In genomic region chr20:25275813-25276532, GRCh38 we compare ENCODE assay signal across 14 cellular contexts. TPM values are rescaled to one million over a fixed set of nuclear protein-coding genes. Genes with fewer than 3 reads are reported as not detected.
DNase-seq lines count a peak whose midpoint lies in the region; ATAC-seq and TF ChIP-seq lines count a peak whose summit lies in the region.
"Had no signal": no experiment of that assay in that cellular context is flagged by ENCODE, and none has a peak within 500 bp of the region (broad histone marks: within the 10 kb centered on the region; RNA-seq: fewer than 3 reads in every experiment).

No MANE protein-coding gene starts in this region.

- no peaks in the 10 kb centered on the region for H3K27me3 Mint-ChIP-seq in stimulated activated naive CD8-positive, alpha-beta T cell treated with anti-CD3 and anti-CD28 coated beads, Interleukin-15, amount 100 ng/mL, for 72 hours

- no peak overlapping the region for H3K4me3 Mint-ChIP-seq in stimulated activated naive CD8-positive, alpha-beta T cell treated with anti-CD3 and anti-CD28 coated beads, Interleukin-15, amount 100 ng/mL, for 72 hours
- H3K4me3 Mint-ChIP-seq: activated T-cell treated with anti-CD3 and anti-CD28 coated beads, Interleukin-2, amount 50 U/mL, for 4 hours; CD8-positive, alpha-beta T cell had no signal

- H3K4me3 ChIP-seq in body of pancreas (no peak overlapping the region), left lung (no peak overlapping the region), colonic mucosa (no peak overlapping the region)

- intact Hi-C loops in body of pancreas (cut with DNase I) = no loop called here
- intact Hi-C loops in left lung (cut with DNase I) = no loop called here
- intact Hi-C loops in colonic mucosa (cut with DNase I) = loop anchor here (10.0 kb wide), 1 partner anchor 281 kb away; the partner anchor contains the start of gene APMAP

- peak overlapping the region in 1 of 2 donors; percentile 90 for H3K27ac Mint-ChIP-seq in stimulated activated naive CD8-positive, alpha-beta T cell treated with anti-CD3 and anti-CD28 coated beads, Interleukin-15, amount 100 ng/mL, for 72 hours
- H3K27ac Mint-ChIP-seq: CD8-positive, alpha-beta T cell had no signal

- H3K4me1 ChIP-seq in body of pancreas (peaks cover 8% of the 10 kb centered on the region), left lung (no peaks in the 10 kb centered on the region), colonic mucosa (no peaks in the 10 kb centered on the region)

- no peak overlapping the region for H3K27ac ChIP-seq in body of pancreas
- no peak overlapping the region for H3K27ac ChIP-seq in left lung
- H3K27ac ChIP-seq in colonic mucosa = no peak overlapping the region
- H3K27ac ChIP-seq: HL-60 had no signal

- H3K27me3 ChIP-seq in body of pancreas (no peaks in the 10 kb centered on the region), left lung (no peaks in the 10 kb centered on the region), colonic mucosa (no peaks in the 10 kb centered on the region)

- H3K36me3 ChIP-seq in body of pancreas (replicated peaks in 1 of 2; ENCODE audit: insufficient read depth in 1 of 2, low read depth in 2 of 2) (peaks cover 1 to 24% of the 10 kb centered on the region in 2 donors), left lung (peaks cover 0 to 100% of the 10 kb centered on the region in 2 donors), colonic mucosa (peaks cover 41% of the 10 kb centered on the region)

- peak; percentile 8 for DNase-seq in activated CD8-positive, alpha-beta memory T cell treated with anti-CD3 and anti-CD28 coated beads, Interleukin-2, amount 50 U/mL, for 4 hours
- no peak for DNase-seq in activated CD8-positive, alpha-beta memory T cell treated with anti-CD3 and anti-CD28 coated beads, Interleukin-2, amount 50 U/mL, for 48 hours
- DNase-seq in body of pancreas = peak; percentile 1 to 10 (median 3)
- DNase-seq in left lung = peak; percentile 26 to 50
- no peak for DNase-seq in stimulated activated naive CD8-positive, alpha-beta T cell treated with anti-CD3 and anti-CD28 coated beads, Interleukin-15, amount 100 ng/mL, for 72 hours
- no peak for DNase-seq in colonic mucosa
- DNase-seq: activated T-cell treated with anti-CD3 and anti-CD28 coated beads, Interleukin-2, amount 50 U/mL, for 4 hours; CD8-positive, alpha-beta T cell; NCI-H1436; NCI-H510A had no signal

- 96% methylated on average over 16 to 19 of the region's 20 CpGs for WGBS in body of pancreas, 2 donors

- H3K9me3 Mint-ChIP-seq in stimulated activated naive CD8-positive, alpha-beta T cell treated with anti-CD3 and anti-CD28 coated beads, Interleukin-15, amount 100 ng/mL, for 72 hours = no peaks in the 10 kb centered on the region
- H3K9me3 Mint-ChIP-seq: activated T-cell treated with anti-CD3 and anti-CD28 coated beads, Interleukin-2, amount 50 U/mL, for 4 hours; CD8-positive, alpha-beta T cell had no signal

- ATAC-seq in body of pancreas (no peak), left lung (no peak), GM19463 (IDR thresholded peaks at IDR 0.05; ENCODE audit: unreplicated experiment) (no peak), HG02623 (IDR thresholded peaks at IDR 0.05; ENCODE audit: unreplicated experiment) (no peak)
- ATAC-seq in stimulated activated naive CD8-positive, alpha-beta T cell treated with anti-CD3 and anti-CD28 coated beads, Interleukin-15, amount 100 ng/mL, for 72 hours = peak; percentile 24
- ATAC-seq: activated CD4-positive, CD25-positive, alpha-beta regulatory T cell treated with anti-CD3 and anti-CD28 coated beads, Interleukin-2, amount 50 U/mL, for 24 hours; activated T-cell treated with anti-CD3 and anti-CD28 coated beads, Interleukin-2, amount 50 U/mL, for 4 hours; CD8-positive, alpha-beta T cell had no signal

- H3K9me3 ChIP-seq in body of pancreas (no peaks in the 10 kb centered on the region), left lung (no peaks in the 10 kb centered on the region), colonic mucosa (no peaks in the 10 kb centered on the region)

- no peak for TF ChIP-seq POLR2A in body of pancreas (IDR thresholded peaks at IDR 0.05)

- TF ChIP-seq CTCF in body of pancreas (IDR thresholded peaks at IDR 0.05) = no peak
- TF ChIP-seq CTCF in left lung (IDR thresholded peaks at IDR 0.05) = no peak
- no peak for TF ChIP-seq CTCF in colonic mucosa (IDR thresholded peaks at IDR 0.05)

- H3K9ac ChIP-seq in colonic mucosa (ENCODE audit: low read depth in 2 of 2, low read length in 2 of 2) = no peak overlapping the region

- H3K4me1 Mint-ChIP-seq in stimulated activated naive CD8-positive, alpha-beta T cell treated with anti-CD3 and anti-CD28 coated beads, Interleukin-15, amount 100 ng/mL, for 72 hours = peaks cover 9% of the 10 kb centered on the region

RNA-seq across cellular contexts. Expression of gene PYGB, which starts 28.1 kb away (rescaled TPM):
- 10 to 100 TPM; 34.8 to 42.8 TPM for total RNA-seq in body of pancreas
- 10 to 100 TPM; 78.2 to 81.3 TPM for total RNA-seq in left lung
- total RNA-seq in colonic mucosa = 100 to 1,000 TPM; 211 to 295 TPM

Comparison
In these comparisons a context has a peak if more than half of its experiments do, and no peak if none do; other contexts are left out.
1. DNase-seq: peak in activated CD8-positive, alpha-beta memory T cell treated with anti-CD3 and anti-CD28 coated beads, Interleukin-2, amount 50 U/mL, for 4 hours (single experiment), body of pancreas (4 of 4) and left lung (2 of 2); none in activated CD8-positive, alpha-beta memory T cell treated with anti-CD3 and anti-CD28 coated beads, Interleukin-2, amount 50 U/mL, for 48 hours (single experiment), stimulated activated naive CD8-positive, alpha-beta T cell treated with anti-CD3 and anti-CD28 coated beads, Interleukin-15, amount 100 ng/mL, for 72 hours (0 of 2) and colonic mucosa (single experiment).